In genomic region chr11:104098555-104098954, GRCh38 we compare ENCODE assay signal across 23 cellular contexts.
DNase-seq lines count a peak whose midpoint lies in the region; ATAC-seq, FAIRE-seq and TF ChIP-seq lines count a peak whose summit lies in the region.
"Had no signal": no experiment of that assay in that cellular context is flagged by ENCODE, and none has a peak within 500 bp of the region (broad histone marks: within the 10 kb centered on the region; RNA-seq: fewer than 3 reads in every experiment).

No MANE protein-coding gene starts in this region.

- peak overlapping the region; percentile 71 for H3K27ac ChIP-seq in cardiac muscle cell

- no peaks in the 10 kb centered on the region for H3K9me3 ChIP-seq in cardiac muscle cell (ENCODE audit: low read depth)
- H3K9me3 ChIP-seq: BE2C had no signal

- no peaks in the 10 kb centered on the region for H3K27me3 ChIP-seq in cardiac muscle cell
- no peaks in the 10 kb centered on the region for H3K27me3 ChIP-seq in bronchial epithelial cell (ENCODE audit: control insufficient read depth, insufficient read depth, low read length)
- H3K27me3 ChIP-seq: BE2C had no signal

- H3K4me3 ChIP-seq in cardiac muscle cell (no peak overlapping the region), bronchial epithelial cell (ENCODE audit: low read depth, low read length) (no peak overlapping the region)
- H3K4me3 ChIP-seq: GM23338 had no signal

- DNase-seq in cardiac muscle cell (ENCODE audit: low read depth in 1 of 2, low spot score in 1 of 2) = peak in 1 of 2 donors; percentile 31
- DNase-seq in left cardiac atrium = no peak
- DNase-seq in bronchial epithelial cell (ENCODE audit: low read depth) = peak; percentile 7
- DNase-seq in Ammon's horn (ENCODE audit: low spot score) = no peak
- no peak for DNase-seq in urothelium cell line (ENCODE audit: low spot score)
- DNase-seq in GM13977 (ENCODE audit: low spot score) = no peak
- no peak for DNase-seq in nucleus accumbens (lab: John Stamatoyannopoulos, UW)
- DNase-seq: 8988T, BE2C, DMS53, GDM1, HCEC 1CT, Kasumi-1, NCI-H1092, NCI-H1436, NCI-H187 treated with DMSO at 0.1 percent for 48 hours, NCI-H2107, NCI-H446 treated with DMSO at 0.1 percent for 48 hours, NCI-H526 treated with DMSO at 0.1 percent for 48 hours, Right ventricle myocardium superior had no signal

- TF ChIP-seq CTCF in cardiac muscle cell (IDR thresholded peaks at IDR 0.05; ENCODE audit: low read depth, low read length) (no peak), bronchial epithelial cell (IDR thresholded peaks at IDR 0.05; ENCODE audit: insufficient read depth, low read length, severe bottlenecking) (no peak), GM13977 (IDR thresholded peaks at IDR 0.05; ENCODE audit: extremely low read depth, insufficient read depth, missing control alignments) (no peak)

- peaks cover 46% of the 10 kb centered on the region for H3K4me1 ChIP-seq in cardiac muscle cell (ENCODE audit: low read depth)
- H3K4me1 ChIP-seq: BE2C had no signal

- H3K36me3 ChIP-seq in cardiac muscle cell (no peaks in the 10 kb centered on the region), bronchial epithelial cell (ENCODE audit: control insufficient read depth, insufficient read depth, low read length) (no peaks in the 10 kb centered on the region)
- H3K36me3 ChIP-seq: BE2C had no signal

- intact Hi-C loops in left cardiac atrium (cut with DNase I) = no loop called here

- ATAC-seq in left cardiac atrium = no peak
- peak; percentile 19 for ATAC-seq in HG03439 (IDR thresholded peaks at IDR 0.05; ENCODE audit: unreplicated experiment)
- ATAC-seq: GM23338 had no signal

- in situ Hi-C loops in GM13977 (cut with MboI; ENCODE audit: low pct_unique_long_range_greater_than_20kb, low sequenced_read_pairs, unreplicated experiment) = no loop called here

- no peak for FAIRE-seq in bronchial epithelial cell (lab: Jason Lieb, UNC)
- no peak for FAIRE-seq in urothelium cell line (lab: Jason Lieb, UNC)
- FAIRE-seq: D721Med had no signal
